ENCODE assay signal across 8 cellular contexts in the genomic region with DNA sequence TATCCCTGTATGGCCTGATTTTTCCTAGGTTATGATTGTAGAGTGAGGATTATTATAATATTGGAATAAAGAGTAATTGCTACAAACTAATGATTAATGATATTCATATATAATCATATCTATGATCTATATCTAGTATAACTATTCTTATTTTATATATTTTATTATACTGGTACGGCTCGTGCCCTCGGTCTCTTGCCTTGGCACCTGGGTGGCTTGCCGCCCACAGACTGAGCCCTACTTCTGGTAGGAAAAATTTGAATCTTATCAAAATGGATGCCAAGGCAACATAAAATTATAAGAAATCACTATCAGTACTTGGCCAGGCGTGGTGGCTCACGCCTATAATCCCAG. TPM values are rescaled to one million over a fixed set of nuclear protein-coding genes. Genes with fewer than 3 reads are reported as not detected.
DNase-seq lines count a peak whose midpoint lies in the region; ATAC-seq and TF ChIP-seq lines count a peak whose summit lies in the region.
"Not testable (repeated sequence)": the region's sequence is repeated elsewhere in the genome, so short reads cannot be mapped to it uniquely, and the experiment has no call there.

No MANE protein-coding gene starts in this region.

- peak overlapping the region in 9 of 11 experiments; percentile 51 to 100 (median 98); a peak in 16 of 22 replicates for H3K4me2 ChIP-seq in BLaER1 treated with 17β-estradiol and CSF1 and Interleukin-3, amounts not matched to agents 10 nM and 100 nM

- DNase-seq in GM12865 (ENCODE audit: low read depth); Panc1 (ENCODE audit: low read depth, low spot score); activated CD4-positive, alpha-beta T cell treated with anti-CD3 and anti-CD28 coated beads, Interleukin-2, amount 10 ng/mL, durations not matched to agents 24 days and 14 days; activated naive CD4-positive, alpha-beta T cell treated with anti-CD3 and anti-CD28 coated beads for 36 hours; effector memory CD8-positive, alpha-beta T cell; naive thymus-derived CD8-positive, alpha-beta T cell; stimulated activated naive B cell treated with anti-CD40 and anti-IgM and Interleukin-4, amounts not matched to agents 10 μg/mL and 1 μg/mL and 100 μg/mL, for 72 hours: not testable (repeated sequence)

- CTCF ChIA-PET in Panc1 (lab: Charles Lee); activated naive CD4-positive, alpha-beta T cell treated with anti-CD3 and anti-CD28 coated beads for 36 hours (lab: Charles Lee): not testable (repeated sequence)

- not testable (repeated sequence) for H3K9ac ChIP-seq in BLaER1 treated with 17β-estradiol and CSF1 and Interleukin-3, amounts not matched to agents 10 nM and 100 nM

- not testable (repeated sequence) for BruUV-seq in Panc1 (replicated peaks; lab: Mats Ljungman, UMichigan)

- H3K27me3 ChIP-seq in BLaER1 treated with 17β-estradiol and CSF1 and Interleukin-3, amounts not matched to agents 10 nM and 100 nM; Panc1 (ENCODE audit: control insufficient read depth, insufficient read depth, low read length): not testable (repeated sequence)

- H3K27ac Mint-ChIP-seq in activated CD4-positive, alpha-beta T cell treated with anti-CD3 and anti-CD28 coated beads, Interleukin-2, amount 10 ng/mL, durations not matched to agents 24 days and 14 days; activated naive CD4-positive, alpha-beta T cell treated with anti-CD3 and anti-CD28 coated beads for 36 hours; stimulated activated naive B cell treated with anti-CD40 and anti-IgM and Interleukin-4, amounts not matched to agents 10 μg/mL and 1 μg/mL and 100 μg/mL, for 72 hours: not testable (repeated sequence)
- H3K27ac Mint-ChIP-seq in effector memory CD8-positive, alpha-beta T cell: peak overlapping the region; percentile 89 to 91
- H3K27ac Mint-ChIP-seq in naive thymus-derived CD8-positive, alpha-beta T cell: peak overlapping the region in 4 of 10 donors; percentile 62 to 86 (median 82)

- peak overlapping the region; percentile 72 for H3K4me3 Mint-ChIP-seq in activated CD4-positive, alpha-beta T cell treated with anti-CD3 and anti-CD28 coated beads, Interleukin-2, amount 10 ng/mL, durations not matched to agents 24 days and 14 days
- H3K4me3 Mint-ChIP-seq in activated naive CD4-positive, alpha-beta T cell treated with anti-CD3 and anti-CD28 coated beads for 36 hours: peak overlapping the region; percentile 43
- H3K4me3 Mint-ChIP-seq in effector memory CD8-positive, alpha-beta T cell: peak overlapping the region; percentile 81 to 83
- H3K4me3 Mint-ChIP-seq in naive thymus-derived CD8-positive, alpha-beta T cell: peak overlapping the region; percentile 52 to 88 (median 74)
- peak overlapping the region; percentile 81 to 86 for H3K4me3 Mint-ChIP-seq in stimulated activated naive B cell treated with anti-CD40 and anti-IgM and Interleukin-4, amounts not matched to agents 10 μg/mL and 1 μg/mL and 100 μg/mL, for 72 hours

- H3K27me3 Mint-ChIP-seq in activated CD4-positive, alpha-beta T cell treated with anti-CD3 and anti-CD28 coated beads, Interleukin-2, amount 10 ng/mL, durations not matched to agents 24 days and 14 days; activated naive CD4-positive, alpha-beta T cell treated with anti-CD3 and anti-CD28 coated beads for 36 hours (ENCODE audit: low read depth); effector memory CD8-positive, alpha-beta T cell; naive thymus-derived CD8-positive, alpha-beta T cell; stimulated activated naive B cell treated with anti-CD40 and anti-IgM and Interleukin-4, amounts not matched to agents 10 μg/mL and 1 μg/mL and 100 μg/mL, for 72 hours: not testable (repeated sequence)

- H3K4me1 Mint-ChIP-seq in activated CD4-positive, alpha-beta T cell treated with anti-CD3 and anti-CD28 coated beads, Interleukin-2, amount 10 ng/mL, durations not matched to agents 24 days and 14 days: peaks cover 12% of the 10 kb centered on the region
- not testable (repeated sequence) for H3K4me1 Mint-ChIP-seq in activated naive CD4-positive, alpha-beta T cell treated with anti-CD3 and anti-CD28 coated beads for 36 hours (ENCODE audit: low read depth); effector memory CD8-positive, alpha-beta T cell (ENCODE audit: low read depth in 2 of 2)
- H3K4me1 Mint-ChIP-seq in naive thymus-derived CD8-positive, alpha-beta T cell: peaks cover 4 to 36% (median 15%) of the 10 kb centered on the region in 4 donors
- H3K4me1 Mint-ChIP-seq in stimulated activated naive B cell treated with anti-CD40 and anti-IgM and Interleukin-4, amounts not matched to agents 10 μg/mL and 1 μg/mL and 100 μg/mL, for 72 hours: peaks cover 28 to 45% of the 10 kb centered on the region in 2 donors

- not testable (repeated sequence) for H3K36me3 Mint-ChIP-seq in activated CD4-positive, alpha-beta T cell treated with anti-CD3 and anti-CD28 coated beads, Interleukin-2, amount 10 ng/mL, durations not matched to agents 24 days and 14 days (ENCODE audit: low read depth); activated naive CD4-positive, alpha-beta T cell treated with anti-CD3 and anti-CD28 coated beads for 36 hours (ENCODE audit: low read depth); effector memory CD8-positive, alpha-beta T cell (ENCODE audit: insufficient read depth); naive thymus-derived CD8-positive, alpha-beta T cell; stimulated activated naive B cell treated with anti-CD40 and anti-IgM and Interleukin-4, amounts not matched to agents 10 μg/mL and 1 μg/mL and 100 μg/mL, for 72 hours

- TF ChIP-seq CTCF in GM12865 (IDR thresholded peaks at IDR 0.05; ENCODE audit: insufficient read depth, low read depth, low read length, missing control alignments): not testable (repeated sequence)
- peak; percentile 13 for TF ChIP-seq CTCF in Panc1 (IDR thresholded peaks at IDR 0.05)

- POLR2A ChIA-PET in Panc1 (lab: Charles Lee): not testable (repeated sequence)
- POLR2A ChIA-PET in naive thymus-derived CD8-positive, alpha-beta T cell (lab: Charles Lee): interaction anchor here (0.6 kb wide), 1 partner anchor 598 kb away, joined by 4 read pairs; no protein-coding TSS in a partner anchor

- intact Hi-C loops in Panc1 (cut with micrococcal nuclease; ENCODE audit: unreplicated experiment): not testable (repeated sequence)
- intact Hi-C loops in activated CD4-positive, alpha-beta T cell treated with anti-CD3 and anti-CD28 coated beads, Interleukin-2, amount 10 ng/mL, durations not matched to agents 24 days and 14 days (cut with micrococcal nuclease): loop anchor here (5.0 kb wide), 1 partner anchor 60 kb away; a partner anchor contains a TSS
- intact Hi-C loops in activated naive CD4-positive, alpha-beta T cell treated with anti-CD3 and anti-CD28 coated beads for 36 hours (cut with micrococcal nuclease): loop anchor here (2.0 to 5.0 kb wide), 2 partner anchors 110 to 461 kb away; a partner anchor contains a TSS

- not testable (repeated sequence) for H3K4me3 ChIP-seq in BLaER1 treated with 17β-estradiol and CSF1 and Interleukin-3, amounts not matched to agents 10 nM and 100 nM; Panc1 (ENCODE audit: low read depth in 2 of 2, low read length in 2 of 2)
- H3K4me3 ChIP-seq in GM12865 (ENCODE audit: low read depth, low read length): peak overlapping the region; percentile 40; the same call in 1 of the 2 replicates

- H3K27ac ChIP-seq in BLaER1 treated with 17β-estradiol and CSF1 and Interleukin-3, amounts not matched to agents 10 nM and 100 nM; Panc1 (ENCODE audit: low read length): not testable (repeated sequence)

- not testable (repeated sequence) for H3K9me3 ChIP-seq in BLaER1 treated with 17β-estradiol and CSF1 and Interleukin-3, amounts not matched to agents 10 nM and 100 nM (replicated peaks in 1 of 11); Panc1 (ENCODE audit: control insufficient read depth, insufficient read depth, low read depth, low read length)

- H3K4me1 ChIP-seq in BLaER1 treated with 17β-estradiol and CSF1 and Interleukin-3, amounts not matched to agents 10 nM and 100 nM: peaks cover 5 to 43% (median 37%) of the 10 kb centered on the region in 10 experiments; a peak in 19 of 20 replicates
- not testable (repeated sequence) for H3K4me1 ChIP-seq in Panc1 (ENCODE audit: control insufficient read depth, insufficient read depth, low read length)

- not testable (repeated sequence) for H3K36me3 ChIP-seq in BLaER1 treated with 17β-estradiol and CSF1 and Interleukin-3, amounts not matched to agents 10 nM and 100 nM; Panc1 (ENCODE audit: control insufficient read depth, insufficient read depth, low read length)

- ATAC-seq in Panc1; effector memory CD8-positive, alpha-beta T cell (replicated peaks); naive thymus-derived CD8-positive, alpha-beta T cell; stimulated activated naive B cell treated with anti-CD40 and anti-IgM and Interleukin-4, amounts not matched to agents 10 μg/mL and 1 μg/mL and 100 μg/mL, for 72 hours (replicated peaks): not testable (repeated sequence)

- not testable (repeated sequence) for H4K20me1 ChIP-seq in BLaER1 treated with 17β-estradiol and CSF1 and Interleukin-3, amounts not matched to agents 10 nM and 100 nM

- in situ Hi-C loops in Panc1 (cut with HindIII; ENCODE audit: low pct_unique_long_range_greater_than_20kb, low sequenced_read_pairs): not testable (repeated sequence)

- H3K9me3 Mint-ChIP-seq in activated CD4-positive, alpha-beta T cell treated with anti-CD3 and anti-CD28 coated beads, Interleukin-2, amount 10 ng/mL, durations not matched to agents 24 days and 14 days; activated naive CD4-positive, alpha-beta T cell treated with anti-CD3 and anti-CD28 coated beads for 36 hours; effector memory CD8-positive, alpha-beta T cell; naive thymus-derived CD8-positive, alpha-beta T cell; stimulated activated naive B cell treated with anti-CD40 and anti-IgM and Interleukin-4, amounts not matched to agents 10 μg/mL and 1 μg/mL and 100 μg/mL, for 72 hours: not testable (repeated sequence)

RNA-seq across cellular contexts. Expression of a gene that starts 1.5 kb away (rescaled TPM):
- total RNA-seq in Panc1 (2021; ENCODE audit: unreplicated experiment): 1.6 TPM
- polyA plus RNA-seq in Panc1 (2012; ENCODE audit: insufficient read length): 4.7 TPM
- total RNA-seq in activated CD4-positive, alpha-beta T cell treated with anti-CD3 and anti-CD28 coated beads, Interleukin-2, amount 10 ng/mL, durations not matched to agents 24 days and 14 days: 2.2 and 2.3 TPM in 2 replicates
- 1 to 10 TPM in 1 of 2 experiments, under 1 TPM in 1; 0.36 to 1.3 TPM for total RNA-seq in activated naive CD4-positive, alpha-beta T cell treated with anti-CD3 and anti-CD28 coated beads for 36 hours
- under 1 TPM; 0.69 to 0.81 TPM for total RNA-seq in naive thymus-derived CD8-positive, alpha-beta T cell
- under 1 TPM in 2 of 3 donors, not detected in 1; 0.43 to 0.44 TPM for polyA plus RNA-seq in naive thymus-derived CD8-positive, alpha-beta T cell

RNA-seq across cellular contexts. Expression of a gene that starts 32.7 kb away (rescaled TPM):
- total RNA-seq in Panc1 (2021; ENCODE audit: unreplicated experiment): 29.8 TPM
- polyA plus RNA-seq in Panc1 (2012; ENCODE audit: insufficient read length): 18.3 TPM
- 141 and 150 TPM in 2 replicates for total RNA-seq in activated CD4-positive, alpha-beta T cell treated with anti-CD3 and anti-CD28 coated beads, Interleukin-2, amount 10 ng/mL, durations not matched to agents 24 days and 14 days
- 100 to 1,000 TPM; 104 to 111 TPM for total RNA-seq in activated naive CD4-positive, alpha-beta T cell treated with anti-CD3 and anti-CD28 coated beads for 36 hours
- 10 to 100 TPM; 57.4 to 66.2 TPM for total RNA-seq in naive thymus-derived CD8-positive, alpha-beta T cell
- 10 to 100 TPM; 38.2 to 61.8 (median 52.1) TPM for polyA plus RNA-seq in naive thymus-derived CD8-positive, alpha-beta T cell
